ENCODE assay signal across 8 cellular contexts in genomic region chr16:10744370-10745030, GRCh38. TPM values are rescaled to one million over a fixed set of nuclear protein-coding genes. Genes with fewer than 3 reads are reported as not detected.
DNase-seq lines count a peak whose midpoint lies in the region; ATAC-seq, FAIRE-seq and TF ChIP-seq lines count a peak whose summit lies in the region.

No MANE protein-coding gene starts in this region.

- H3K4me1 ChIP-seq in mesenchymal stem cell (ENCODE audit: control insufficient read depth, insufficient read depth, low read depth, low read length): peaks cover 4% of the 10 kb centered on the region
- no peaks in the 10 kb centered on the region for H3K4me1 ChIP-seq in urinary bladder (ENCODE audit: insufficient read depth)

- H3K36me3 ChIP-seq in mesenchymal stem cell (ENCODE audit: control insufficient read depth in 1 of 2, insufficient read depth in 2 of 2, low read depth in 1 of 2, low read length in 2 of 2): peaks cover 12 to 18% of the 10 kb centered on the region in 2 experiments
- H3K36me3 ChIP-seq in urinary bladder (ENCODE audit: insufficient read depth): no peaks in the 10 kb centered on the region

- H3K79me1 ChIP-seq in mesenchymal stem cell (replicated peaks; ENCODE audit: low read length, poor library complexity, severe bottlenecking): peaks cover 6% of the 10 kb centered on the region

- TF ChIP-seq CTCF in CD4-positive, alpha-beta T cell (IDR thresholded peaks at IDR 0.05): no peak

- no peaks in the 10 kb centered on the region for H3K27me3 Mint-ChIP-seq in CD4-positive, alpha-beta T cell
- no peaks in the 10 kb centered on the region for H3K27me3 Mint-ChIP-seq in IgD-negative memory B cell

- peaks cover 36% of the 10 kb centered on the region for H3K4me1 Mint-ChIP-seq in CD4-positive, alpha-beta T cell (ENCODE audit: low read depth)
- H3K4me1 Mint-ChIP-seq in IgD-negative memory B cell: peaks cover 23 to 32% (median 27%) of the 10 kb centered on the region in 3 donors

- H3K18ac ChIP-seq in mesenchymal stem cell (ENCODE audit: low read depth in 1 of 2, low read length in 2 of 2): peak overlapping the region in 1 of 2 experiments; percentile 1

- H3K4me3 ChIP-seq in mesenchymal stem cell (ENCODE audit: insufficient read depth in 1 of 2, low read depth in 1 of 2, low read length in 2 of 2) (peak overlapping the region; percentile 32 to 75), urinary bladder (ENCODE audit: low read depth, low read length) (peak overlapping the region; percentile 4)

- FAIRE-seq in urothelium cell line (lab: Jason Lieb, UNC): no peak

- no peak for ATAC-seq in CD4-positive, alpha-beta T cell (ENCODE audit: poor library complexity)
- ATAC-seq in GM18502 (IDR thresholded peaks at IDR 0.05; ENCODE audit: poor library complexity, unreplicated experiment): no peak

- POLR2A ChIA-PET in CD4-positive, alpha-beta T cell (lab: Charles Lee): interaction anchor here (0.7 to 1.7 kb wide), 9 partner anchors 9 to 1653 kb away, joined by 3 to 16 read pairs (median 4); partner anchors contain the start of genes ATF7IP2, DEXI and HAPSTR1

- CTCF ChIA-PET in CD4-positive, alpha-beta T cell (lab: Charles Lee): interaction anchor here (1.2 kb wide), 1 partner anchor 235 kb away, joined by 5 read pairs; no protein-coding TSS in a partner anchor

- peak overlapping the region; percentile 85 for H3K9ac ChIP-seq in mesenchymal stem cell (ENCODE audit: low read length)

- H2BK15ac ChIP-seq in mesenchymal stem cell (ENCODE audit: low read depth, poor library complexity, severe bottlenecking): no peak overlapping the region

- no peak for DNase-seq in CD4-positive, alpha-beta T cell
- DNase-seq in caudate nucleus (lab: John Stamatoyannopoulos, UW): no peak
- peak; percentile 79 for DNase-seq in mesenchymal stem cell
- no peak for DNase-seq in urothelium cell line (ENCODE audit: low spot score)
- DNase-seq in activated CD4-positive, CD25-positive, alpha-beta regulatory T cell (lab: John Stamatoyannopoulos, UW): no peak

- peak overlapping the region; percentile 60 for H3K4me2 ChIP-seq in mesenchymal stem cell (ENCODE audit: low read length, poor library complexity, severe bottlenecking)

- no peaks in the 10 kb centered on the region for H3K27me3 ChIP-seq in CD4-positive, alpha-beta T cell (ENCODE audit: control insufficient read depth, insufficient read depth, low read length)
- H3K27me3 ChIP-seq in mesenchymal stem cell (ENCODE audit: control insufficient read depth in 1 of 2, insufficient read depth in 1 of 2, low read length in 2 of 2): no peaks in the 10 kb centered on the region

- H3K23ac ChIP-seq in mesenchymal stem cell (ENCODE audit: low read length in 2 of 2): no peak overlapping the region

- H2AK5ac ChIP-seq in mesenchymal stem cell (ENCODE audit: low read length, severe bottlenecking): no peak overlapping the region

- peak overlapping the region; percentile 93 for H3K4me3 Mint-ChIP-seq in CD4-positive, alpha-beta T cell
- peak overlapping the region; percentile 85 to 98 (median 96) for H3K4me3 Mint-ChIP-seq in IgD-negative memory B cell

- H3K36me3 Mint-ChIP-seq in CD4-positive, alpha-beta T cell (ENCODE audit: low read depth): peaks cover 54% of the 10 kb centered on the region
- peaks cover 4% of the 10 kb centered on the region for H3K36me3 Mint-ChIP-seq in IgD-negative memory B cell

- WGBS in mesenchymal stem cell: 39% methylated on average over 17 of the region's 17 CpGs
- WGBS in urinary bladder: 39% methylated on average over 17 of the region's 17 CpGs

- no peak overlapping the region for H2BK5ac ChIP-seq in mesenchymal stem cell (ENCODE audit: low read depth, low read length, poor library complexity, severe bottlenecking)

- peak overlapping the region; percentile 38 for H4K8ac ChIP-seq in mesenchymal stem cell (ENCODE audit: low read length)

- no peak overlapping the region for H3K4ac ChIP-seq in mesenchymal stem cell (ENCODE audit: low read depth in 1 of 2, low read length in 2 of 2)

- H4K91ac ChIP-seq in mesenchymal stem cell (ENCODE audit: low read length): no peak overlapping the region

- H3K14ac ChIP-seq in mesenchymal stem cell (ENCODE audit: low read length in 2 of 2): no peak overlapping the region

- H2BK12ac ChIP-seq in mesenchymal stem cell (ENCODE audit: low read length in 2 of 2): no peak overlapping the region

- no peak overlapping the region for H2AFZ ChIP-seq in mesenchymal stem cell (ENCODE audit: low read depth, low read length)

- H3K9me3 Mint-ChIP-seq in CD4-positive, alpha-beta T cell: no peaks in the 10 kb centered on the region
- no peaks in the 10 kb centered on the region for H3K9me3 Mint-ChIP-seq in IgD-negative memory B cell

- H2BK120ac ChIP-seq in mesenchymal stem cell (ENCODE audit: low read depth, low read length): no peak overlapping the region

- H3K9me3 ChIP-seq in CD4-positive, alpha-beta T cell (ENCODE audit: control insufficient read depth, low read length): no peaks in the 10 kb centered on the region
- H3K9me3 ChIP-seq in mesenchymal stem cell (ENCODE audit: control insufficient read depth, low read length): no peaks in the 10 kb centered on the region

- peak overlapping the region; percentile 97 for H3K27ac Mint-ChIP-seq in CD4-positive, alpha-beta T cell
- H3K27ac Mint-ChIP-seq in IgD-negative memory B cell: peak overlapping the region; percentile 89 to 100 (median 98)

- peak overlapping the region; percentile 95 for H3K27ac ChIP-seq in CD4-positive, alpha-beta T cell (ENCODE audit: low read depth, low read length)
- H3K27ac ChIP-seq in caudate nucleus (ENCODE audit: low read depth, low read length) (peak overlapping the region; percentile 87), mesenchymal stem cell (ENCODE audit: low read length, poor library complexity, severe bottlenecking) (peak overlapping the region; percentile 45), urinary bladder (ENCODE audit: low read depth) (peak overlapping the region; percentile 33)

- intact Hi-C loops in CD4-positive, alpha-beta T cell (cut with DNase I, micrococcal nuclease): loop anchor here (5.0 to 10.0 kb wide), 5 partner anchors 193 to 1880 kb away; partner anchors contain the start of genes ATF7IP2 (in 1 of the 2), CARHSP1 (in 1 of the 2), CLEC16A (in 1 of the 2) and DEXI (in 1 of the 2)

RNA-seq across cellular contexts. Expression of gene NUBP1, which starts 0.9 kb away (rescaled TPM):
- 10 to 100 TPM; 19.3 to 20.1 TPM for total RNA-seq in CD4-positive, alpha-beta T cell
- 46.8 TPM for polyA plus RNA-seq in IgD-negative memory B cell
- polyA plus RNA-seq in mesenchymal stem cell (2013, experiment 1 of 2): 21.3 TPM
- 20.9 TPM for polyA plus RNA-seq in mesenchymal stem cell (2013, experiment 2 of 2)
- 19.2 TPM for total RNA-seq in urinary bladder
- 42.2 TPM for polyA plus RNA-seq in urinary bladder

RNA-seq across cellular contexts. Expression of gene TEKT5, which starts 49.8 kb away (rescaled TPM):
- total RNA-seq in CD4-positive, alpha-beta T cell: not detected
- not detected for polyA plus RNA-seq in IgD-negative memory B cell
- polyA plus RNA-seq in mesenchymal stem cell (2013, experiment 1 of 2): not detected
- polyA plus RNA-seq in mesenchymal stem cell (2013, experiment 2 of 2): 0.05 TPM
- total RNA-seq in urinary bladder: 0.32 TPM
- 0.19 TPM for polyA plus RNA-seq in urinary bladder

Comparison
In these comparisons a context has a peak if more than half of its experiments do, and no peak if none do; other contexts are left out.
1. H3K27ac ChIP-seq: peak in every context shown above with its lines; median percentile 95 in CD4-positive, alpha-beta T cell; 87 in caudate nucleus; 45 in mesenchymal stem cell; 33 in urinary bladder.